In the genomic region with DNA sequence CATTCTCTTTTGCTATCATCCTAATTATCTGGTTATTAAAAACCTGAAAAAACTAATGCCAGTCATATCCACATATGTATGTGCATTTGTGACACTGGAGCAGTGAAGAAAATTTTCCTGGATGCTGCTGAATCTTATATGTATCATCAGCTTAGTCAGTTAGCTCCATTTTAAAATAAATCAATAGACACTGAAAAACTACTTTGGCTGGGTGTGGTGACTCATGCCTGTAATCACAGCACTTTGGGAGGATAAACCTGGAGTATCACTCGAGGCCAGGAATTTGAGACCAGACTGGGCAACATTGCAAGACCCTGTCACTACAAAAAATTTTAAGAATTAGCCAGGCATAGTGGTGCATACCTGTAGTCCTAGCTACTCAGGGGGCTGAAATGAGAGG, we compare ENCODE assay signal across 20 cellular contexts.
"Had no signal": no experiment of that assay in that cellular context is flagged by ENCODE, and none has a peak within 500 bp of the region (broad histone marks: within the 10 kb centered on the region; RNA-seq: fewer than 3 reads in every experiment).

No MANE protein-coding gene starts in this region.

- ATAC-seq: effector memory CD8-positive, alpha-beta T cell; gastrocnemius medialis; heart left ventricle; left lung; stimulated activated naive B cell treated with anti-CD40 and anti-IgM and Interleukin-4, amounts not matched to agents 10 μg/mL and 1 μg/mL and 100 μg/mL, for 72 hours had no signal

- H3K9me3 ChIP-seq: gastrocnemius medialis had no signal

- H3K36me3 ChIP-seq: gastrocnemius medialis, heart left ventricle, left lung, spleen had no signal

- DNase-seq: activated CD4-positive, CD25-positive, alpha-beta regulatory T cell treated with anti-CD3 and anti-CD28 coated beads, Interleukin-2, amount 50 U/mL, for 72 hours; activated CD8-positive, alpha-beta memory T cell treated with anti-CD3 and anti-CD28 coated beads for 24 hours; activated CD8-positive, alpha-beta memory T cell treated with anti-CD3 and anti-CD28 coated beads, Interleukin-2, amount 50 U/mL, for 48 hours; activated effector memory CD4-positive, alpha-beta T cell treated with Interleukin-2 at 50 U/mL for 16 hours; activated naive CD4-positive, alpha-beta T cell treated with anti-CD3 and anti-CD28 coated beads, Interleukin-2, amount 10 ng/mL, durations not matched to agents 7 days and 5 days; activated T-cell treated with anti-CD3 and anti-CD28 coated beads, Interleukin-2, amount 50 U/mL, for 48 hours; effector memory CD8-positive, alpha-beta T cell; gastrocnemius medialis; heart left ventricle; kidney; left lung; midbrain; nephron progenitor cell; nucleus accumbens; posterior cingulate gyrus; retina; spleen; stimulated activated naive B cell treated with anti-CD40 and anti-IgM and Interleukin-4, amounts not matched to agents 10 μg/mL and 1 μg/mL and 100 μg/mL, for 72 hours; T-helper 2 cell had no signal

- H3K4me3 ChIP-seq: gastrocnemius medialis, heart left ventricle, left lung, spleen had no signal

- H3K27me3 ChIP-seq: gastrocnemius medialis, heart left ventricle, left lung, spleen had no signal

- H3K27ac ChIP-seq: gastrocnemius medialis, heart left ventricle, left lung, spleen, VCaP had no signal

- H3K4me1 ChIP-seq: gastrocnemius medialis, heart left ventricle, left lung, spleen had no signal
